16 cellular contexts compared by ENCODE assay signal in the genomic region with DNA sequence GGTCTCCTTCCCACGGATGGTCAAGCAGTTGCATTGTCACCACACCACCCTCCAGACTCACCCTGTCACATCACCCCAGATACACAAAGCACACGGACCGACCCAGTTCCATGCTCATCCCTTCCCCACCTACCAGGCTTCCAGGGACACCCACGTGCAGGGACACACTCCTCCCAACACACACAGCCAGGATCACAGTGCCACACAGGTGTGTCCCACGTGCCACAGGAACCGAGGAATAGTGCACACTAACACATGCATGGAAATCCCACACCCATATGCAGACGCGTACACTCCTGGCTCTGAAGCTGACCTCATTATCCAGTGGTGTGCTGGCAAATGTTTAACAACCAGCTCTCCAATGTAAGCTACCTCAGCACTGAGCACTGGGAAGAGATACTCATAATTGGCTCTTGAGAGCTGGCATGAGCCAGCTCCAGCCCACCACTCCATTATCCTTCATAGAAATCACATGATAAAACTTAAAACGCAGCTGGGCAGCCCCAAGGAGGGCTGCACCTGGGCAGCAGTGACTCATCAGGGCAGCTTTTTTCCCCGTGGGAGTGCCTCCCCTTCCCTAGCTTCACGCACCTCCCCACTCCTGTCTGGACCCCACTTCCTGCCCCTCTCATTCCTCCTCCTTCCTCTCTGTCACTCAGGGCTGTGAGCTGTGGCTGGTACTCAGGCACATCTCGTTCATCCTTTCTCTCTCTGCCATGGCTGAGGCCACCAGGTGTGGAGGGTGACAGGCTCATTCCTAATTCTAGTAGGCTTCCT. TPM values are rescaled to one million over a fixed set of nuclear protein-coding genes. Genes with fewer than 3 reads are reported as not detected.
A peak's percentile ranks its signal among the peaks of the same experiment; 100 is the strongest.
DNase-seq lines count a peak whose midpoint lies in the region; ATAC-seq, FAIRE-seq and TF ChIP-seq lines count a peak whose summit lies in the region.
"Had no signal": no experiment of that assay in that cellular context is flagged by ENCODE, and none has a peak within 500 bp of the region (broad histone marks: within the 10 kb centered on the region; RNA-seq: fewer than 3 reads in every experiment).

No MANE protein-coding gene starts in this region.

- H3K36me3 ChIP-seq in OCI-LY3 (replicated peaks; ENCODE audit: low read depth, low read length), result no peaks in the 10 kb centered on the region
- no peaks in the 10 kb centered on the region for H3K36me3 ChIP-seq in astrocyte (ENCODE audit: insufficient read depth, low read length)
- no peaks in the 10 kb centered on the region for H3K36me3 ChIP-seq in spleen
- H3K36me3 ChIP-seq: ascending aorta, esophagus muscularis mucosa had no signal

- H2AFZ ChIP-seq in OCI-LY3 (ENCODE audit: low read depth, low read length) (no peak overlapping the region), astrocyte (ENCODE audit: low read depth, low read length) (no peak overlapping the region)

- H4K20me1 ChIP-seq in OCI-LY3 (ENCODE audit: insufficient read depth, low read length) (peaks cover 25% of the 10 kb centered on the region; the same call in 1 of the 2 replicates), astrocyte (ENCODE audit: insufficient read depth, low read length) (peaks cover 43% of the 10 kb centered on the region)

- H3K4me3 ChIP-seq in OCI-LY3 (ENCODE audit: low read length), result no peak overlapping the region
- no peak overlapping the region for H3K4me3 ChIP-seq in astrocyte (ENCODE audit: insufficient read depth, low read depth, low read length)
- H3K4me3 ChIP-seq in spleen, result no peak overlapping the region
- H3K4me3 ChIP-seq: ascending aorta, esophagus muscularis mucosa had no signal

- peaks cover 5% of the 10 kb centered on the region for H3K36me3 Mint-ChIP-seq in astrocyte (ENCODE audit: low read depth, unreplicated experiment)
- no peaks in the 10 kb centered on the region for H3K36me3 Mint-ChIP-seq in stimulated activated memory B cell treated with anti-CD40 and anti-IgM and Interleukin-4, amounts not matched to agents 10 μg/mL and 1 μg/mL and 100 μg/mL, for 72 hours

- H3K27me3 Mint-ChIP-seq in astrocyte (ENCODE audit: low read depth, unreplicated experiment), result peaks cover 69% of the 10 kb centered on the region
- H3K27me3 Mint-ChIP-seq in stimulated activated memory B cell treated with anti-CD40 and anti-IgM and Interleukin-4, amounts not matched to agents 10 μg/mL and 1 μg/mL and 100 μg/mL, for 72 hours, result no peaks in the 10 kb centered on the region

- no peak for TF ChIP-seq POLR2A in spleen (IDR thresholded peaks at IDR 0.05)

- H3K79me2 ChIP-seq in OCI-LY3 (ENCODE audit: low read length) (no peaks in the 10 kb centered on the region), astrocyte (ENCODE audit: insufficient read depth, low read length) (no peaks in the 10 kb centered on the region)

- no peak for FAIRE-seq in astrocyte (lab: Jason Lieb, UNC)
- FAIRE-seq: GM12892 had no signal

- no peak overlapping the region for H3K4me3 Mint-ChIP-seq in astrocyte (ENCODE audit: unreplicated experiment)
- no peak overlapping the region for H3K4me3 Mint-ChIP-seq in stimulated activated memory B cell treated with anti-CD40 and anti-IgM and Interleukin-4, amounts not matched to agents 10 μg/mL and 1 μg/mL and 100 μg/mL, for 72 hours

- TF ChIP-seq CTCF in OCI-LY3 (IDR thresholded peaks at IDR 0.05; ENCODE audit: low read depth, low read length) (no peak), astrocyte (IDR thresholded peaks at IDR 0.05; ENCODE audit: insufficient read depth, low read depth, low read length) (no peak), spleen (IDR thresholded peaks at IDR 0.05 in 8 of 11, conservative IDR thresholded peaks at IDR 0.05 in 3 of 11) (no peak), GM10266 (IDR thresholded peaks at IDR 0.05; ENCODE audit: control insufficient read depth, insufficient read depth, low read depth, missing control alignments) (no peak)

- DNase-seq in activated CD4-positive, alpha-beta T cell treated with anti-CD3 and anti-CD28 coated beads for 4 hours, result peak; percentile 63 to 83
- DNase-seq in activated CD4-positive, alpha-beta T cell treated with anti-CD3 and anti-CD28 coated beads for 1 hour, result no peak
- peak; percentile 25 for DNase-seq in astrocyte (ENCODE audit: low read depth)
- no peak for DNase-seq in spleen
- no peak for DNase-seq in GM10266 (ENCODE audit: extremely low spot score)
- no peak for DNase-seq in SHP77 (lab: John Stamatoyannopoulos, UW)
- DNase-seq: left ventricle myocardium superior, NCI-H1694, retina, SW 1271 had no signal

- no peaks in the 10 kb centered on the region for H3K9me3 Mint-ChIP-seq in astrocyte (ENCODE audit: unreplicated experiment)
- no peaks in the 10 kb centered on the region for H3K9me3 Mint-ChIP-seq in stimulated activated memory B cell treated with anti-CD40 and anti-IgM and Interleukin-4, amounts not matched to agents 10 μg/mL and 1 μg/mL and 100 μg/mL, for 72 hours

- H3K9me3 ChIP-seq in OCI-LY3 (ENCODE audit: insufficient read depth, low read length), result no peaks in the 10 kb centered on the region
- no peaks in the 10 kb centered on the region for H3K9me3 ChIP-seq in astrocyte (ENCODE audit: insufficient read depth, low read depth, low read length)
- no peaks in the 10 kb centered on the region for H3K9me3 ChIP-seq in spleen
- H3K9me3 ChIP-seq: ascending aorta, esophagus muscularis mucosa had no signal

- H3K27ac ChIP-seq in OCI-LY3 (ENCODE audit: low read length), result no peak overlapping the region
- no peak overlapping the region for H3K27ac ChIP-seq in astrocyte (ENCODE audit: low read depth, low read length)
- peak overlapping the region in 4 of 8 donors; percentile 5 to 80 (median 58) for H3K27ac ChIP-seq in spleen
- H3K27ac ChIP-seq: ascending aorta, esophagus muscularis mucosa had no signal

- intact Hi-C loops in spleen (cut with DNase I; ENCODE audit: low total_unique reads), result no loop called here

- H3K4me1 Mint-ChIP-seq in astrocyte (ENCODE audit: low read depth, unreplicated experiment), result peaks cover 29% of the 10 kb centered on the region
- H3K4me1 Mint-ChIP-seq in stimulated activated memory B cell treated with anti-CD40 and anti-IgM and Interleukin-4, amounts not matched to agents 10 μg/mL and 1 μg/mL and 100 μg/mL, for 72 hours, result peaks cover 90% of the 10 kb centered on the region

- H3K4me1 ChIP-seq in OCI-LY3 (ENCODE audit: low read length), result peaks cover 86% of the 10 kb centered on the region
- H3K4me1 ChIP-seq in astrocyte (ENCODE audit: insufficient read depth, low read length), result peaks cover 40% of the 10 kb centered on the region
- peaks cover 9 to 93% (median 88%) of the 10 kb centered on the region in 6 donors for H3K4me1 ChIP-seq in spleen
- H3K4me1 ChIP-seq: ascending aorta had no signal

- WGBS in spleen, 5 donors, result 31 to 51% (median 43%) methylated on average over 10 to 12 of the region's 12 CpGs

- peak overlapping the region; percentile 81 for H3K27ac Mint-ChIP-seq in astrocyte (ENCODE audit: unreplicated experiment)
- H3K27ac Mint-ChIP-seq in stimulated activated memory B cell treated with anti-CD40 and anti-IgM and Interleukin-4, amounts not matched to agents 10 μg/mL and 1 μg/mL and 100 μg/mL, for 72 hours, result peak overlapping the region; percentile 15

- ATAC-seq in stimulated activated memory B cell treated with anti-CD40 and anti-IgM and Interleukin-4, amounts not matched to agents 10 μg/mL and 1 μg/mL and 100 μg/mL, for 72 hours, result no peak

- H3K4me2 ChIP-seq in OCI-LY3 (ENCODE audit: low read length) (peak overlapping the region; percentile 83), astrocyte (ENCODE audit: low read length) (peak overlapping the region; percentile 4)

- H3K9ac ChIP-seq in OCI-LY3 (ENCODE audit: low read length) (no peak overlapping the region), astrocyte (ENCODE audit: low read length) (no peak overlapping the region)

- peaks cover 87% of the 10 kb centered on the region for H3K27me3 ChIP-seq in OCI-LY3 (ENCODE audit: low read depth, low read length)
- H3K27me3 ChIP-seq in astrocyte (ENCODE audit: insufficient read depth, low read length), result peaks cover 86% of the 10 kb centered on the region
- H3K27me3 ChIP-seq in spleen (replicated peaks in 1 of 7), result peaks cover 0 to 50% (median 27%) of the 10 kb centered on the region in 7 donors

RNA-seq across cellular contexts. Expression of gene TBX21, which starts 15.0 kb away (rescaled TPM):
- total RNA-seq in astrocyte (not detected in 2 replicates), spleen (10 to 100 TPM; 10.4 to 21.7 (median 12.2) TPM)
- polyA plus RNA-seq in spleen, result 1 to 10 TPM; 2.6 to 8.3 (median 3.8) TPM
- total RNA-seq: ascending aorta had no signal
- polyA plus RNA-seq: BJ had no signal

RNA-seq across cellular contexts. Expression of gene TBKBP1, which starts 24.1 kb away (rescaled TPM):
- total RNA-seq in astrocyte (26.7 and 28.2 TPM in 2 replicates), spleen (10 to 100 TPM; 11.6 to 28.0 (median 19.6) TPM)
- polyA plus RNA-seq in spleen, result 10 to 100 TPM in 2 of 3 donors, 1 to 10 TPM in 1; 3.8 to 25.7 (median 10.2) TPM

Comparison
In these comparisons a context has a peak if more than half of its experiments do, and no peak if none do; other contexts are left out.
1. DNase-seq: peak in activated CD4-positive, alpha-beta T cell treated with anti-CD3 and anti-CD28 coated beads for 4 hours (2 of 2) and astrocyte (single experiment); none in activated CD4-positive, alpha-beta T cell treated with anti-CD3 and anti-CD28 coated beads for 1 hour (single experiment), spleen (single experiment), GM10266 (single experiment) and SHP77 (0 of 2).
2. RNA of gene TBX21, which starts 15.0 kb away (total RNA-seq): 10.4 to 21.7 TPM in spleen; not detected in astrocyte; every median in the first group is over 10 times any median in the second.